In genomic region chr2:43324589-43325447, GRCh38 we compare ENCODE assay signal across 14 cellular contexts.
DNase-seq lines count a peak whose midpoint lies in the region; FAIRE-seq and TF ChIP-seq lines count a peak whose summit lies in the region.
"Had no signal": no experiment of that assay in that cellular context is flagged by ENCODE, and none has a peak within 500 bp of the region (broad histone marks: within the 10 kb centered on the region; RNA-seq: fewer than 3 reads in every experiment).

No MANE protein-coding gene starts in this region.

- peaks cover 12% of the 10 kb centered on the region for H3K4me1 Mint-ChIP-seq in endodermal cell

- H3K27me3 ChIP-seq in esophagus muscularis mucosa (no peaks in the 10 kb centered on the region), muscle layer of colon (ENCODE audit: control insufficient read depth in 1 of 2, insufficient read depth in 2 of 2, low read length in 2 of 2) (no peaks in the 10 kb centered on the region), stomach smooth muscle (ENCODE audit: control insufficient read depth in 1 of 2, insufficient read depth in 2 of 2, low read length in 2 of 2) (no peaks in the 10 kb centered on the region), endodermal cell (ENCODE audit: control insufficient read depth, insufficient read depth, low read length, poor library complexity, severe bottlenecking) (no peaks in the 10 kb centered on the region)

- TF ChIP-seq CTCF in esophagus muscularis mucosa (IDR thresholded peaks at IDR 0.05) (no peak), endodermal cell (conservative IDR thresholded peaks at IDR 0.05) (no peak)

- H3K9ac ChIP-seq in muscle layer of colon (ENCODE audit: low read length): peak overlapping the region; percentile 5
- peak overlapping the region in 1 of 2 donors; percentile 36 for H3K9ac ChIP-seq in stomach smooth muscle (ENCODE audit: low read length in 2 of 2)
- no peak overlapping the region for H3K9ac ChIP-seq in endodermal cell (ENCODE audit: extremely low read depth, low read length, poor library complexity, severe bottlenecking)

- peaks cover 2% of the 10 kb centered on the region for H3K36me3 Mint-ChIP-seq in endodermal cell (ENCODE audit: low read depth)

- intact Hi-C loops in esophagus muscularis mucosa (cut with DNase I): no loop called here

- DNase-seq in esophagus muscularis mucosa (ENCODE audit: extremely low spot score): no peak
- no peak for DNase-seq in endodermal cell
- DNase-seq in ecto neural progenitor cell (ENCODE audit: low spot score): no peak
- no peak for DNase-seq in H54 (ENCODE audit: insufficient read length, low spot score)
- DNase-seq in erythroblast (lab: John Stamatoyannopoulos, UW): no peak
- DNase-seq: activated CD8-positive, alpha-beta T cell treated with anti-CD3 and anti-CD28 coated beads for 36 hours; activated naive CD4-positive, alpha-beta T cell treated with Interleukin-2 at 50 U/mL for 16 hours; cortex of kidney; left colon had no signal

- no peaks in the 10 kb centered on the region for H3K9me3 Mint-ChIP-seq in endodermal cell
- H3K9me3 Mint-ChIP-seq: activated CD8-positive, alpha-beta T cell treated with anti-CD3 and anti-CD28 coated beads for 36 hours; T-helper 2 cell treated with Interferon-gamma antibody and Interleukin-4, amounts not matched to agents 5 μg/mL and 100 μg/mL, for 36 hours had no signal

- TF ChIP-seq EP300 in esophagus muscularis mucosa (IDR thresholded peaks at IDR 0.05): no peak

- no peaks in the 10 kb centered on the region for H3K9me3 ChIP-seq in esophagus muscularis mucosa
- H3K9me3 ChIP-seq in muscle layer of colon (ENCODE audit: low read length): no peaks in the 10 kb centered on the region
- no peaks in the 10 kb centered on the region for H3K9me3 ChIP-seq in stomach smooth muscle (ENCODE audit: control insufficient read depth in 2 of 2, low read length in 2 of 2)
- no peaks in the 10 kb centered on the region for H3K9me3 ChIP-seq in endodermal cell (ENCODE audit: control insufficient read depth, low read length)
- H3K9me3 ChIP-seq: HAP-1 had no signal

- peaks cover 43 to 69% (median 63%) of the 10 kb centered on the region in 4 donors for H3K4me1 ChIP-seq in esophagus muscularis mucosa
- peaks cover 57% of the 10 kb centered on the region for H3K4me1 ChIP-seq in muscle layer of colon (ENCODE audit: insufficient read depth, low read length)
- peaks cover 29% of the 10 kb centered on the region for H3K4me1 ChIP-seq in stomach smooth muscle (ENCODE audit: control insufficient read depth, insufficient read depth, low read length)
- H3K4me1 ChIP-seq in endodermal cell (ENCODE audit: control insufficient read depth, insufficient read depth, low read length): peaks cover under 1% of the 10 kb centered on the region
- H3K4me1 ChIP-seq: HAP-1 had no signal

- H3K27ac ChIP-seq in esophagus muscularis mucosa (replicated peaks in 1 of 4) (peak overlapping the region; percentile 77 to 83 (median 82)), muscle layer of colon (ENCODE audit: low read depth, low read length) (peak overlapping the region; percentile 71), stomach smooth muscle (ENCODE audit: low read length) (peak overlapping the region; percentile 25), endodermal cell (ENCODE audit: low read depth, low read length) (no peak overlapping the region)

- 48% methylated on average over 8 of the region's 8 CpGs for WGBS in esophagus muscularis mucosa
- WGBS in endodermal cell (ENCODE audit: insufficient coverage in 1 of 2, insufficient read length in 1 of 2), 2 experiments: 88 to 94% methylated on average over 8 of the region's 8 CpGs

- H3K27ac Mint-ChIP-seq in endodermal cell: no peak overlapping the region
- H3K27ac Mint-ChIP-seq: activated CD8-positive, alpha-beta T cell treated with anti-CD3 and anti-CD28 coated beads for 36 hours; T-helper 2 cell treated with Interferon-gamma antibody and Interleukin-4, amounts not matched to agents 5 μg/mL and 100 μg/mL, for 36 hours had no signal

- H3K4me3 Mint-ChIP-seq in endodermal cell: no peak overlapping the region
- H3K4me3 Mint-ChIP-seq: activated CD8-positive, alpha-beta T cell treated with anti-CD3 and anti-CD28 coated beads for 36 hours; T-helper 2 cell treated with Interferon-gamma antibody and Interleukin-4, amounts not matched to agents 5 μg/mL and 100 μg/mL, for 36 hours had no signal

- no peaks in the 10 kb centered on the region for H3K27me3 Mint-ChIP-seq in endodermal cell (ENCODE audit: insufficient read depth)
- H3K27me3 Mint-ChIP-seq: activated CD8-positive, alpha-beta T cell treated with anti-CD3 and anti-CD28 coated beads for 36 hours had no signal

- H3K36me3 ChIP-seq in esophagus muscularis mucosa (peaks cover 0 to 5% (median 0%) of the 10 kb centered on the region in 4 donors), muscle layer of colon (ENCODE audit: insufficient read depth, low read length) (no peaks in the 10 kb centered on the region), stomach smooth muscle (ENCODE audit: control insufficient read depth in 2 of 2, insufficient read depth in 2 of 2, low read length in 2 of 2) (no peaks in the 10 kb centered on the region), endodermal cell (ENCODE audit: control insufficient read depth, insufficient read depth, low read length) (no peaks in the 10 kb centered on the region)
- H3K36me3 ChIP-seq: HAP-1 had no signal

- no peak overlapping the region for H3K4me3 ChIP-seq in esophagus muscularis mucosa
- no peak overlapping the region for H3K4me3 ChIP-seq in muscle layer of colon (ENCODE audit: low read depth in 1 of 2, low read length in 2 of 2)
- H3K4me3 ChIP-seq in stomach smooth muscle (ENCODE audit: low read length in 2 of 2): no peak overlapping the region
- H3K4me3 ChIP-seq in endodermal cell (ENCODE audit: low read length): no peak overlapping the region
- H3K4me3 ChIP-seq: HAP-1 had no signal

- TF ChIP-seq POLR2A in esophagus muscularis mucosa (IDR thresholded peaks at IDR 0.05; ENCODE audit: low read depth) (no peak), H54 (IDR thresholded peaks at IDR 0.05; ENCODE audit: low read depth, low read length) (no peak), erythroblast (IDR thresholded peaks at IDR 0.05; ENCODE audit: low read length) (no peak)

- FAIRE-seq in H54 (lab: Jason Lieb, UNC): no peak

TF ChIP-seq in PFSK-1, 5 proteins besides CTCF, POLR2A, EP300 and RAD21:
- no peak for TF ChIP-seq TAF1 (IDR thresholded peaks at IDR 0.05; ENCODE audit: borderline replicate concordance, insufficient read depth, low read length)
- TF ChIP-seq SIN3A (IDR thresholded peaks at IDR 0.05; ENCODE audit: borderline replicate concordance, insufficient read depth, low read length): peak; percentile 50; the same call in 1 of the 2 replicates
- TF ChIP-seq REST (IDR thresholded peaks at IDR 0.05; ENCODE audit: insufficient read depth in 1 of 2, low read depth in 2 of 2, low read length in 2 of 2): no peak
